In the genomic region with DNA sequence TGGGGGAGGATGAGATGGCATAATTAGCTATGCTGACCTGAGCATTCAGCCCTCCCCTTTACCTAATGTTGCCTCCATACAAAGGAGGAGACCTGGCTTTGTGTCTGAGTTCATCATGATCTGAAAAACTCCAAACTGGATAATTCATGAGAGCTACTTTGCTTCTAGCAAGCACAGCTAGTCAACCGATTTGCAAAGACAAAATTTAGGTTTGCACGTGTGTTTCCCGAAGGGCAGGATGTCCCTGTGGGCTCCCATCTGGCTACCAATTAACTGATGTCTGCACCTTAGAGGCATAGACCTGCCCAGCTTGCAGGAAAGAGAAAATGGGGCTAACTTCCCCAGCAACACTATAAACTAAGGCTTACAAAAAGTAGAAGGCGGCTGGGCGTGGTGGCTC, we compare ENCODE assay signal across 26 cellular contexts.
DNase-seq lines count a peak whose midpoint lies in the region; ATAC-seq, FAIRE-seq and TF ChIP-seq lines count a peak whose summit lies in the region.
"Had no signal": no experiment of that assay in that cellular context is flagged by ENCODE, and none has a peak within 500 bp of the region (broad histone marks: within the 10 kb centered on the region; RNA-seq: fewer than 3 reads in every experiment).

No MANE protein-coding gene starts in this region.

- H3K9me3 Mint-ChIP-seq in memory B cell, result no peaks in the 10 kb centered on the region
- H3K9me3 Mint-ChIP-seq: T-cell; T-helper 2 cell treated with Interferon-gamma antibody and Interleukin-4, amounts not matched to agents 5 μg/mL and 100 μg/mL, for 36 hours had no signal

- H3K27me3 ChIP-seq in OCI-LY3 (ENCODE audit: low read depth, low read length), result no peaks in the 10 kb centered on the region

- peaks cover 4% of the 10 kb centered on the region for H3K36me3 ChIP-seq in OCI-LY3 (replicated peaks; ENCODE audit: low read depth, low read length)

- no peaks in the 10 kb centered on the region for H3K36me3 Mint-ChIP-seq in memory B cell
- H3K36me3 Mint-ChIP-seq: CD14-positive monocyte, T-cell had no signal

- peak; percentile 81 for FAIRE-seq in GM18507 (lab: Jason Lieb, UNC)
- FAIRE-seq: D721Med had no signal

- no peak overlapping the region for H3K4me2 ChIP-seq in OCI-LY3 (ENCODE audit: low read length)
- H3K4me2 ChIP-seq: KMS-11, SK-N-SH had no signal

- H2AFZ ChIP-seq in OCI-LY3 (ENCODE audit: low read depth, low read length), result no peak overlapping the region

- H3K27ac Mint-ChIP-seq in memory B cell, result peak overlapping the region; percentile 100
- H3K27ac Mint-ChIP-seq: CD14-positive monocyte; T-cell; T-helper 2 cell treated with Interferon-gamma antibody and Interleukin-4, amounts not matched to agents 5 μg/mL and 100 μg/mL, for 36 hours had no signal

- peak; percentile 42 for DNase-seq in DMS 273 (lab: John Stamatoyannopoulos, UW; ENCODE audit: unreplicated experiment)
- no peak for DNase-seq in DMS 273 treated with DMSO at 0.1 percent for 48 hours (lab: John Stamatoyannopoulos, UW)
- DNase-seq in GM18507 (ENCODE audit: extremely low spot score, insufficient read length, low read depth), result no peak
- no peak for DNase-seq in memory B cell (ENCODE audit: low spot score in 2 of 2)
- no peak for DNase-seq in HuH-7 (ENCODE audit: low spot score)
- no peak for DNase-seq in SW480 (ENCODE audit: low spot score)
- no peak for DNase-seq in NCI-H1048 (lab: John Stamatoyannopoulos, UW)
- DNase-seq: ACHN, DND-41, GOT3, HCEC 1CT, MV-4-11, NCI-H1417, NCI-H1694 treated with DMSO at 0.1 percent for 48 hours, NCI-H2081 treated with DMSO at 0.1 percent for 48 hours, NCI-H226, NCI-H510A treated with DMSO at 0.1 percent for 48 hours, SIG-M5, SK-N-SH, T-cell had no signal

- no peaks in the 10 kb centered on the region for H4K20me1 ChIP-seq in OCI-LY3 (ENCODE audit: insufficient read depth, low read length)

- peak overlapping the region; percentile 99 for H3K27ac ChIP-seq in OCI-LY3 (ENCODE audit: low read length)
- H3K27ac ChIP-seq: 22Rv1 had no signal

- H3K9ac ChIP-seq in OCI-LY3 (ENCODE audit: low read length), result peak overlapping the region; percentile 3; the same call in 1 of the 2 replicates
- H3K9ac ChIP-seq: KMS-11, SK-N-SH had no signal

- peaks cover 16% of the 10 kb centered on the region for H3K79me2 ChIP-seq in OCI-LY3 (ENCODE audit: low read length)

- peaks cover 74% of the 10 kb centered on the region for H3K4me1 ChIP-seq in OCI-LY3 (ENCODE audit: low read length)

- H3K4me3 Mint-ChIP-seq in memory B cell, result peak overlapping the region; percentile 30
- H3K4me3 Mint-ChIP-seq: CD14-positive monocyte; T-cell; T-helper 2 cell treated with Interferon-gamma antibody and Interleukin-4, amounts not matched to agents 5 μg/mL and 100 μg/mL, for 36 hours had no signal

- TF ChIP-seq CTCF in OCI-LY3 (IDR thresholded peaks at IDR 0.05; ENCODE audit: low read depth, low read length), result no peak

- no peak overlapping the region for H3K4me3 ChIP-seq in OCI-LY3 (ENCODE audit: low read length)

- no peak for ATAC-seq in memory B cell (ENCODE audit: low read depth)
- ATAC-seq: T-cell had no signal

- peaks cover 33% of the 10 kb centered on the region; the same call in 1 of the 2 replicates for H3K9me3 ChIP-seq in OCI-LY3 (ENCODE audit: insufficient read depth, low read length)
- H3K9me3 ChIP-seq: SK-N-SH had no signal

- peaks cover 56% of the 10 kb centered on the region for H3K4me1 Mint-ChIP-seq in memory B cell

- no peaks in the 10 kb centered on the region for H3K27me3 Mint-ChIP-seq in memory B cell
- H3K27me3 Mint-ChIP-seq: T-cell had no signal
